In genomic region chr2:48865704-48866103, GRCh38 we compare ENCODE assay signal across 22 cellular contexts.
DNase-seq lines count a peak whose midpoint lies in the region; ATAC-seq and TF ChIP-seq lines count a peak whose summit lies in the region.
"Had no signal": no experiment of that assay in that cellular context is flagged by ENCODE, and none has a peak within 500 bp of the region (broad histone marks: within the 10 kb centered on the region; RNA-seq: fewer than 3 reads in every experiment).

No MANE protein-coding gene starts in this region.

- H4K8ac ChIP-seq in IMR-90 (ENCODE audit: low read depth in 2 of 2, low read length in 2 of 2) = no peak overlapping the region
- no peak overlapping the region for H4K8ac ChIP-seq in mesendoderm (ENCODE audit: low read depth, low read length)

- WGBS in IMR-90 (ENCODE audit: extremely low coverage in 2 of 2, insufficient read length in 1 of 2), 2 experiments = no CpG with 5 or more reads among the region's 2 CpGs
- WGBS in mesendoderm (ENCODE audit: extremely low coverage, insufficient coverage, low lambda C conversion rate) = no CpG with 5 or more reads among the region's 2 CpGs

- H3K27me3 ChIP-seq in IMR-90 (ENCODE audit: control insufficient read depth, insufficient read depth, low read length) (no peaks in the 10 kb centered on the region), left lung (no peaks in the 10 kb centered on the region), mesendoderm (ENCODE audit: insufficient read depth, low read length, poor library complexity) (no peaks in the 10 kb centered on the region)
- H3K27me3 ChIP-seq: BE2C, BLaER1 had no signal

- no peak overlapping the region for H2AK5ac ChIP-seq in IMR-90 (ENCODE audit: low read depth, low read length)
- H2AK5ac ChIP-seq in mesendoderm (ENCODE audit: low read length) = no peak overlapping the region

- H2BK120ac ChIP-seq in IMR-90 (ENCODE audit: low read depth, low read length) (no peak overlapping the region), mesendoderm (ENCODE audit: low read depth, low read length) (no peak overlapping the region)

- H2AK9ac ChIP-seq in IMR-90 (replicated peaks; ENCODE audit: low read depth, low read length, poor library complexity) = no peak overlapping the region

- no peak overlapping the region for H2BK5ac ChIP-seq in IMR-90 (ENCODE audit: low read depth, low read length, poor library complexity, severe bottlenecking)
- no peak overlapping the region for H2BK5ac ChIP-seq in mesendoderm (ENCODE audit: low read length)

- CTCF ChIA-PET in IMR-90 (lab: Yijun Ruan, JAX) = interaction anchor here (1.7 kb wide), 1 partner anchor 138 kb away, joined by 4 read pairs; no protein-coding TSS in a partner anchor

- H3K9me1 ChIP-seq in IMR-90 (ENCODE audit: insufficient read depth, low read length) = no peaks in the 10 kb centered on the region

- in situ Hi-C loops in IMR-90 (cut with MboI; ENCODE audit: low sequenced_read_pairs) = no loop called here

- DNase-seq in IMR-90 = no peak
- DNase-seq in left lung = no peak
- DNase-seq in mesendoderm = peak; percentile 13
- no peak for DNase-seq in OCI-M1 (lab: John Stamatoyannopoulos, UW)
- DNase-seq: 8988T; ACHN; BE2C; C1 segment of cervical spinal cord; CD4-positive, alpha-beta memory T cell; CD4-positive, CD25-positive, alpha-beta regulatory T cell; CD8-positive, alpha-beta memory T cell; COR-L47; DMS 273 treated with DMSO at 0.1 percent for 48 hours; DMS153; DMS53; DMS79; DND-41; EL; GDM1 had no signal

- H4K5ac ChIP-seq in IMR-90 (ENCODE audit: low read depth, low read length) (peak overlapping the region; percentile 48; the same call in 1 of the 2 replicates), mesendoderm (ENCODE audit: low read length) (no peak overlapping the region)

- H3K4ac ChIP-seq in IMR-90 (ENCODE audit: low read depth, low read length) (no peak overlapping the region), mesendoderm (ENCODE audit: low read depth, low read length) (no peak overlapping the region)

- ATAC-seq in IMR-90 (ENCODE audit: low read depth) = no peak
- peak; percentile 91 for ATAC-seq in left lung
- ATAC-seq in GM19351 (IDR thresholded peaks at IDR 0.05; ENCODE audit: unreplicated experiment) = no peak
- no peak for ATAC-seq in GM18867 (IDR thresholded peaks at IDR 0.05; ENCODE audit: unreplicated experiment)

- no peak overlapping the region for H3K14ac ChIP-seq in IMR-90 (replicated peaks; ENCODE audit: low read depth, low read length)

- H3K23ac ChIP-seq in IMR-90 (ENCODE audit: low read depth, low read length) (no peak overlapping the region), mesendoderm (ENCODE audit: low read length) (no peak overlapping the region)

- H2BK15ac ChIP-seq in IMR-90 (ENCODE audit: low read depth, low read length) = no peak overlapping the region
- no peak overlapping the region for H2BK15ac ChIP-seq in mesendoderm (replicated peaks; ENCODE audit: low read depth)

- no peaks in the 10 kb centered on the region for H3K79me2 ChIP-seq in mesendoderm (ENCODE audit: control insufficient read depth, insufficient read depth, low read length)

- POLR2A ChIA-PET in IMR-90 (lab: Charles Lee; ENCODE audit: unreplicated experiment) = no interaction called here

- H3K4me3 ChIP-seq in IMR-90 (ENCODE audit: insufficient read depth, low read depth, low read length) (no peak overlapping the region), left lung (no peak overlapping the region), mesendoderm (ENCODE audit: low read length) (no peak overlapping the region)
- H3K4me3 ChIP-seq: BLaER1 had no signal

- H3K18ac ChIP-seq in IMR-90 (ENCODE audit: low read depth, low read length) = peak overlapping the region; percentile 91; the same call in 1 of the 2 replicates
- no peak overlapping the region for H3K18ac ChIP-seq in mesendoderm (ENCODE audit: low read length)

- H3K56ac ChIP-seq in IMR-90 (ENCODE audit: extremely low read depth, insufficient read depth, low read length) (no peak overlapping the region), mesendoderm (ENCODE audit: low read length) (no peak overlapping the region)

- H3K27ac ChIP-seq in IMR-90 (ENCODE audit: insufficient read depth, low read length) = no peak overlapping the region
- no peak overlapping the region for H3K27ac ChIP-seq in left lung
- no peak overlapping the region for H3K27ac ChIP-seq in mesendoderm (ENCODE audit: low read depth, low read length)
- H3K27ac ChIP-seq: BLaER1 had no signal

- H4K20me1 ChIP-seq in IMR-90 (ENCODE audit: insufficient read depth, low read length) = no peaks in the 10 kb centered on the region
- H4K20me1 ChIP-seq: BLaER1 had no signal

- no peak overlapping the region; the same call in 1 of the 2 replicates for H4K91ac ChIP-seq in IMR-90 (ENCODE audit: insufficient read depth, low read depth, low read length)

- peaks cover 8% of the 10 kb centered on the region for H3K4me1 ChIP-seq in IMR-90 (ENCODE audit: control insufficient read depth, insufficient read depth, low read length)
- no peaks in the 10 kb centered on the region for H3K4me1 ChIP-seq in left lung
- H3K4me1 ChIP-seq in mesendoderm (ENCODE audit: control insufficient read depth, low read depth, low read length) = no peaks in the 10 kb centered on the region
- H3K4me1 ChIP-seq: BE2C, BLaER1 had no signal

- dilution Hi-C loops in IMR-90 (cut with HindIII; ENCODE audit: low sequenced_read_pairs, unreplicated experiment) = no loop called here

- no peak for TF ChIP-seq RAD21 in IMR-90 (IDR thresholded peaks at IDR 0.05; ENCODE audit: low read length)

- no TSS peak for BruUV-seq in IMR-90 (replicated peaks; lab: Mats Ljungman, UMichigan)

- H3K79me1 ChIP-seq in IMR-90 (ENCODE audit: low read depth in 1 of 2, low read length in 2 of 2) = no peaks in the 10 kb centered on the region
- H3K79me1 ChIP-seq in mesendoderm (ENCODE audit: low read length) = no peaks in the 10 kb centered on the region

- H3K9me3 ChIP-seq in IMR-90 (ENCODE audit: control insufficient read depth, insufficient read depth, low read length) (no peaks in the 10 kb centered on the region), left lung (no peaks in the 10 kb centered on the region)
- H3K9me3 ChIP-seq: BE2C, BLaER1 had no signal

- H3K4me2 ChIP-seq in IMR-90 (ENCODE audit: low read depth, low read length) = no peak overlapping the region
- no peak overlapping the region for H3K4me2 ChIP-seq in mesendoderm (ENCODE audit: low read length)
- H3K4me2 ChIP-seq: BLaER1 had no signal

- TF ChIP-seq CTCF in IMR-90 (conservative IDR thresholded peaks at IDR 0.05; ENCODE audit: low read depth, low read length) (no peak), left lung (IDR thresholded peaks at IDR 0.05) (no peak)

- H3K9ac ChIP-seq in IMR-90 (ENCODE audit: low read depth, low read length) (no peak overlapping the region), mesendoderm (ENCODE audit: low read length) (no peak overlapping the region)
- H3K9ac ChIP-seq: BLaER1 had no signal

- TF ChIP-seq POLR2A in IMR-90 (IDR thresholded peaks at IDR 0.05; ENCODE audit: low read depth, low read length) = no peak

- H2BK20ac ChIP-seq in IMR-90 (ENCODE audit: low read depth, low read length) = no peak overlapping the region

- intact Hi-C loops in IMR-90 (cut with micrococcal nuclease) = no loop called here
- intact Hi-C loops in left lung (cut with DNase I) = no loop called here

- H2AFZ ChIP-seq in IMR-90 (replicated peaks; ENCODE audit: low read length, poor library complexity) = no peak overlapping the region

- H3K36me3 ChIP-seq in IMR-90 (ENCODE audit: control insufficient read depth, insufficient read depth, low read length) (no peaks in the 10 kb centered on the region), left lung (no peaks in the 10 kb centered on the region), mesendoderm (ENCODE audit: control insufficient read depth, insufficient read depth, low read length) (no peaks in the 10 kb centered on the region)
- H3K36me3 ChIP-seq: BE2C, BLaER1 had no signal

TF ChIP-seq in IMR-90, 13 proteins besides CTCF, POLR2A, EP300 and RAD21:
- no peak for TF ChIP-seq USF2 (IDR thresholded peaks at IDR 0.05; ENCODE audit: low read depth, low read length)
- TF ChIP-seq MXI1 (IDR thresholded peaks at IDR 0.05; ENCODE audit: borderline replicate concordance, low read depth, low read length) = no peak
- TF ChIP-seq CHD1 (IDR thresholded peaks at IDR 0.05; ENCODE audit: low read depth, low read length) = no peak
- no peak for TF ChIP-seq BHLHE40 (IDR thresholded peaks at IDR 0.05; ENCODE audit: low read depth, low read length)
- no peak for TF ChIP-seq MAZ (IDR thresholded peaks at IDR 0.05; ENCODE audit: borderline replicate concordance, low read depth, low read length)
- TF ChIP-seq CEBPB (IDR thresholded peaks at IDR 0.05; ENCODE audit: low read depth, low read length) = no peak
- TF ChIP-seq RCOR1 (IDR thresholded peaks at IDR 0.05; ENCODE audit: insufficient replicate concordance, low read length) = no peak
- no peak for TF ChIP-seq RFX5 (IDR thresholded peaks at IDR 0.05; ENCODE audit: low read depth, low read length)
- no peak for TF ChIP-seq FOS (IDR thresholded peaks at IDR 0.05; ENCODE audit: low read depth, low read length)
- TF ChIP-seq NFE2L2 (IDR thresholded peaks at IDR 0.05; ENCODE audit: low read depth, low read length) = no peak
- no peak for TF ChIP-seq MAFK (IDR thresholded peaks at IDR 0.05; ENCODE audit: low read depth, low read length)
- no peak for TF ChIP-seq ELK1 (IDR thresholded peaks at IDR 0.05; ENCODE audit: borderline replicate concordance, low read depth, low read length)
- no peak for TF ChIP-seq SMC3 (IDR thresholded peaks at IDR 0.05; ENCODE audit: low read depth, low read length)
